In the genomic region with DNA sequence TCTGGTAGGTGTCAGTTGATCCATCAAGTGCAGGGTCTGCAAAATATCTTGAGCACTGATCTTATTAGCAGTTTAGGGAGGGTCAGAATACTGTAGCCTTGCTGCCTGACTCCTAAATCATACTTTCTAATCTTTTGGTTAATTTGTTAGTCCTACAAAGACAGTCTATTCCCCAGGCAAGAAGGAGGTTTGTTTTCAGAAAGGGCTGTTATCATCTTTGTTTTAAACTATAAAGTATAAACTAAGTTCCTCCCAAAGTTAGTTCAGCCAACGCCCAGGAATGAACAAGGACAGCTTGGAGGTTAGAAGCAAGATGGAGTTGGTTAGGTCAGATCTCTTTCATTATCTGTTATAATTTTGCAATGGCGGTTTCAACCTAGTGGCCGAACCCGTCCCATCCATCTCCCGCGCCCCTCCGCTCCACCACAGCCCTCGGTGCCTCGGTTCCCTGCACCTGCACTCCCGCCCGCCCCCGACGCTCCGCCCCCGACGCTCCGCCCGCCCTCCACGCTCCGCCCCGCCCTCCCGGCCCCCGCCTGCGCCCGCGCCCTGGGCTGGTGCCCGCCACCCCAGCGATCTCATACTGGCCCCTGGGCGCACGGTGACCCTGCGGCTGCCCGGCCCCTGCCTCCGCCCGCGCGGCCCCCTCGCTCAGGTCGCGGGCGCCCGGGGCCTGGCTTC, we compare ENCODE assay signal across 8 cellular contexts. TPM values are rescaled to one million over a fixed set of nuclear protein-coding genes. Genes with fewer than 3 reads are reported as not detected.
DNase-seq lines count a peak whose midpoint lies in the region; ATAC-seq and TF ChIP-seq lines count a peak whose summit lies in the region.

A gene with protein sequence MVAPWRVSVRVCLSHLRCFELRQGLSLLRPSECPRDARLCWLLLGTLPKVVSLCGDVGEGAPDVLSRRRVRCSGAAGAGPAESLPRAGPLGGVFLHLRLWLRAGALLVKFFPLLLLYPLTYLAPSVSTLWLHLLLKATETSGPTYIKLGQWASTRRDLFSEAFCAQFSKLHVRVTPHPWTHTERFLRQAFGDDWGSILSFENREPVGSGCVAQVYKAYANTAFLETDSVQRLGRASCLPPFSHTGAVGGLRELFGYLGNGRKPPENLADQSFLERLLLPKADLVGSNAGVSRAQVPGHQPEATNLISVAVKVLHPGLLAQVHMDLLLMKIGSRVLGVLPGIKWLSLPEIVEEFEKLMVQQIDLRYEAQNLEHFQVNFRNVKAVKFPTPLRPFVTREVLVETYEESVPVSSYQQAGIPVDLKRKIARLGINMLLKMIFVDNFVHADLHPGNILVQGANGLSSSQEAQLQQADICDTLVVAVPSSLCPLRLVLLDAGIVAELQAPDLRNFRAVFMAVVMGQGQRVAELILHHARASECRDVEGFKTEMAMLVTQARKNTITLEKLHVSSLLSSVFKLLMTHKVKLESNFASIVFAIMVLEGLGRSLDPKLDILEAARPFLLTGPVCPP (plus strand): TSS at position 564 of the 681 bp plus-strand sequence. CDS start 386 bp downstream, outside the sequence.

- peaks cover 1% of the 10 kb centered on the region for H3K36me3 ChIP-seq in BLaER1
- H3K36me3 ChIP-seq in PC-9 (ENCODE audit: low read depth), result no peaks in the 10 kb centered on the region
- no peaks in the 10 kb centered on the region for H3K36me3 ChIP-seq in parathyroid adenoma (ENCODE audit: control insufficient read depth, insufficient read depth, low read length)
- H3K36me3 ChIP-seq in tibial nerve, result peaks cover 0 to 13% (median 0%) of the 10 kb centered on the region in 3 donors

- intact Hi-C loops in PC-9 (cut with micrococcal nuclease; ENCODE audit: unreplicated experiment), result loop anchor here (2.0 to 5.0 kb wide), 2 partner anchors 24 to 340 kb away; a partner anchor contains a TSS

- CTCF ChIA-PET in PC-9 (lab: Charles Lee), result no interaction called here

- H3K27ac ChIP-seq in BLaER1 (peak within 1 kb of the TSS; percentile 91), PC-9 (peak within 1 kb of the TSS; percentile 26; the same call in 1 of the 2 replicates), parathyroid adenoma (peak within 1 kb of the TSS; percentile 95), tibial nerve (peak within 1 kb of the TSS; percentile 71 to 94 (median 88))

- H3K4me1 ChIP-seq in BLaER1 (peaks cover 56% of the 10 kb centered on the region), PC-9 (replicated peaks; ENCODE audit: insufficient read depth) (peaks cover 36% of the 10 kb centered on the region), parathyroid adenoma (peaks cover 13% of the 10 kb centered on the region), tibial nerve (peaks cover 0 to 41% (median 16%) of the 10 kb centered on the region in 4 donors)

- H3K4me1 Mint-ChIP-seq in glutamatergic neuron (ENCODE audit: low read depth, unreplicated experiment), result peaks cover 5% of the 10 kb centered on the region

- peak within 1 kb of the TSS; percentile 81 for H3K4me3 Mint-ChIP-seq in glutamatergic neuron (ENCODE audit: unreplicated experiment)

- H3K9me3 Mint-ChIP-seq in glutamatergic neuron (ENCODE audit: unreplicated experiment), result peaks cover 4% of the 10 kb centered on the region

- no peak for TF ChIP-seq EP300 in tibial nerve (IDR thresholded peaks at IDR 0.05)

- peak in 1 of 2 donors; percentile 51 for TF ChIP-seq POLR2A in tibial nerve (IDR thresholded peaks at IDR 0.05)

- DNase-seq in PC-9 (peak; percentile 33 to 71), glutamatergic neuron (peak; percentile 61), tibial nerve (ENCODE audit: low spot score in 2 of 2) (no peak)
- DNase-seq in activated naive CD4-positive, alpha-beta T cell treated with Interleukin-2 at 50 U/mL for 16 hours, result peak; percentile 61

- H3K79me2 ChIP-seq in PC-9 (ENCODE audit: low read depth) (peaks cover 5% of the 10 kb centered on the region; the same call in 1 of the 2 replicates), parathyroid adenoma (peaks cover 3% of the 10 kb centered on the region)

- H4K20me1 ChIP-seq in BLaER1, result no peaks in the 10 kb centered on the region
- no peaks in the 10 kb centered on the region for H4K20me1 ChIP-seq in PC-9 (ENCODE audit: insufficient read depth)

- H3K27ac Mint-ChIP-seq in glutamatergic neuron (ENCODE audit: unreplicated experiment), result peak within 1 kb of the TSS; percentile 11

- H3K9me2 ChIP-seq in PC-9 (ENCODE audit: insufficient read depth), result no peaks in the 10 kb centered on the region

- H3K9me3 ChIP-seq in BLaER1, result no peaks in the 10 kb centered on the region
- H3K9me3 ChIP-seq in PC-9 (ENCODE audit: insufficient read depth, low read depth), result no peaks in the 10 kb centered on the region
- no peaks in the 10 kb centered on the region for H3K9me3 ChIP-seq in parathyroid adenoma (ENCODE audit: control insufficient read depth, low read length)
- no peaks in the 10 kb centered on the region for H3K9me3 ChIP-seq in tibial nerve

- POLR2A ChIA-PET in PC-9 (lab: Charles Lee; ENCODE audit: unreplicated experiment), result no interaction called here

- ATAC-seq in GM19023 (IDR thresholded peaks at IDR 0.05; ENCODE audit: unreplicated experiment), result peak; percentile 61
- ATAC-seq in HG03280 (IDR thresholded peaks at IDR 0.05; ENCODE audit: unreplicated experiment), result peak; percentile 52

- H3K4me2 ChIP-seq in BLaER1 (peak within 1 kb of the TSS; percentile 99), PC-9 (peak within 1 kb of the TSS; percentile 93), parathyroid adenoma (ENCODE audit: low read length) (peak within 1 kb of the TSS; percentile 85)

- H3K9ac ChIP-seq in BLaER1 (peak within 1 kb of the TSS; percentile 89), parathyroid adenoma (peak within 1 kb of the TSS; percentile 85)

- no peak for TF ChIP-seq CTCF in PC-9 (conservative IDR thresholded peaks at IDR 0.05)
- no peak for TF ChIP-seq CTCF in glutamatergic neuron (IDR thresholded peaks at IDR 0.05; ENCODE audit: partially characterized antibody, unreplicated experiment)
- no peak for TF ChIP-seq CTCF in parathyroid adenoma (IDR thresholded peaks at IDR 0.05)
- TF ChIP-seq CTCF in tibial nerve (IDR thresholded peaks at IDR 0.05), result no peak

- 2 to 3% methylated on average over 21 to 28 of the region's 41 CpGs for WGBS in tibial nerve, 2 donors

- H3F3A ChIP-seq in PC-9 (ENCODE audit: insufficient read depth, low read depth), result peaks cover 4% of the 10 kb centered on the region; the same call in 1 of the 2 replicates

- H3K36me3 Mint-ChIP-seq in glutamatergic neuron (ENCODE audit: unreplicated experiment), result no peaks in the 10 kb centered on the region

- H3K27me3 ChIP-seq in BLaER1, result no peaks in the 10 kb centered on the region
- no peaks in the 10 kb centered on the region for H3K27me3 ChIP-seq in PC-9 (ENCODE audit: insufficient read depth, low read depth)
- H3K27me3 ChIP-seq in parathyroid adenoma (ENCODE audit: control insufficient read depth, insufficient read depth, low read length), result no peaks in the 10 kb centered on the region
- H3K27me3 ChIP-seq in tibial nerve, result no peaks in the 10 kb centered on the region

- H2AFZ ChIP-seq in PC-9 (peak within 1 kb of the TSS; percentile 94), parathyroid adenoma (peak within 1 kb of the TSS; percentile 99)

- no TSS peak for BruUV-seq in PC-9 (replicated peaks; lab: Mats Ljungman, UMichigan)

- peaks cover 2% of the 10 kb centered on the region for H3K27me3 Mint-ChIP-seq in glutamatergic neuron (ENCODE audit: unreplicated experiment)

- peak within 1 kb of the TSS; percentile 91 for H3K4me3 ChIP-seq in BLaER1
- H3K4me3 ChIP-seq in PC-9, result peak within 1 kb of the TSS; percentile 79
- H3K4me3 ChIP-seq in parathyroid adenoma (ENCODE audit: low read depth, low read length), result peak within 1 kb of the TSS; percentile 81
- peak within 1 kb of the TSS; percentile 66 to 95 (median 78) for H3K4me3 ChIP-seq in tibial nerve

RNA-seq across cellular contexts. Expression of the gene that starts here (rescaled TPM):
- 35.3 and 41.7 TPM in 2 replicates for total RNA-seq in PC-9 (2021)
- total RNA-seq in glutamatergic neuron (ENCODE audit: unreplicated experiment), result 9.1 TPM
- 10 to 100 TPM; 20.7 to 34.5 (median 26.7) TPM for total RNA-seq in tibial nerve

Comparison
In these comparisons a context has a peak if more than half of its experiments do, and no peak if none do; other contexts are left out.
1. H3K27ac ChIP-seq: peak in every context shown above with its lines; median percentile 95 in parathyroid adenoma; 91 in BLaER1; 88 in tibial nerve; 26 in PC-9.
2. DNase-seq: peak in PC-9 (2 of 2), activated naive CD4-positive, alpha-beta T cell treated with Interleukin-2 at 50 U/mL for 16 hours (single experiment) and glutamatergic neuron (single experiment); none in tibial nerve (0 of 2).
3. Peak in every context shown above with its lines, with median percentiles within 50 percentile points of each other: H3K4me2 ChIP-seq and H3K4me3 ChIP-seq.